In genomic region chr21:25371831-25372434, GRCh38 we compare ENCODE assay signal across 23 cellular contexts.
DNase-seq lines count a peak whose midpoint lies in the region; ATAC-seq and TF ChIP-seq lines count a peak whose summit lies in the region.
"Had no signal": no experiment of that assay in that cellular context is flagged by ENCODE, and none has a peak within 500 bp of the region (broad histone marks: within the 10 kb centered on the region; RNA-seq: fewer than 3 reads in every experiment).

No MANE protein-coding gene starts in this region.

- peaks cover 13% of the 10 kb centered on the region for H3K4me1 ChIP-seq in iPS-15b (ENCODE audit: control insufficient read depth, insufficient read depth, low read length)
- H3K4me1 ChIP-seq: breast epithelium, left ventricle myocardium inferior, uterus had no signal

- DNase-seq in NCI-H748 (lab: John Stamatoyannopoulos, UW; ENCODE audit: unreplicated experiment): peak; percentile 59
- no peak for DNase-seq in NCI-H748 treated with DMSO at 0.1 percent for 48 hours (lab: John Stamatoyannopoulos, UW)
- DNase-seq in putamen (ENCODE audit: low spot score): no peak
- DNase-seq in germinal center (ENCODE audit: low spot score): no peak
- DNase-seq in retina: no peak
- DNase-seq: 8988T; activated CD4-positive, alpha-beta T cell treated with anti-CD3 and anti-CD28 coated beads, Interleukin-2, amount 50 U/mL, for 4 hours; activated naive CD4-positive, alpha-beta T cell treated with anti-CD3 and anti-CD28 coated beads for 36 hours; amniotic stem cell; DMS53; GDM1; left ventricle myocardium inferior; NCI-H1092; NCI-H1930; NCI-H524 treated with DMSO at 0.1 percent for 48 hours; SIG-M5; uterus had no signal

- no peak overlapping the region for H3K9ac ChIP-seq in iPS-15b (ENCODE audit: low read depth, low read length)

- no peaks in the 10 kb centered on the region for H3K36me3 ChIP-seq in iPS-15b (ENCODE audit: control insufficient read depth, insufficient read depth, low read length)
- H3K36me3 ChIP-seq: breast epithelium, left ventricle myocardium inferior, uterus had no signal

- H3K27me3 ChIP-seq in iPS-15b (ENCODE audit: control insufficient read depth, insufficient read depth, low read length): no peaks in the 10 kb centered on the region
- H3K27me3 ChIP-seq: breast epithelium, hepatocyte, uterus had no signal

- no peak for ATAC-seq in SK-N-SH treated with all-trans-retinoic acid at 6 μM for 48 hours
- ATAC-seq in GM19452 (IDR thresholded peaks at IDR 0.05; ENCODE audit: unreplicated experiment): no peak
- ATAC-seq: Panc1 had no signal

- H3K9me3 ChIP-seq in iPS-15b (ENCODE audit: control insufficient read depth, insufficient read depth, low read length): no peaks in the 10 kb centered on the region
- H3K9me3 ChIP-seq: breast epithelium, left ventricle myocardium inferior, uterus had no signal

- H3K4me3 ChIP-seq in iPS-15b (ENCODE audit: low read depth, low read length): peak overlapping the region; percentile 33
- H3K4me3 ChIP-seq: breast epithelium, hepatocyte, left ventricle myocardium inferior, uterus had no signal

TF ChIP-seq in SK-N-SH treated with all-trans-retinoic acid at 6 μM for 48 hours, 23 proteins besides CTCF, POLR2A, EP300 and RAD21:
- peak; percentile 43; the same call in 1 of the 2 replicates for TF ChIP-seq ISL1 (CRISPR knock-in tag; IDR thresholded peaks at IDR 0.05)
- no peak for TF ChIP-seq ZFP30 (CRISPR knock-in tag; IDR thresholded peaks at IDR 0.05)
- TF ChIP-seq CREB5 (CRISPR knock-in tag; IDR thresholded peaks at IDR 0.05; ENCODE audit: low read depth): 0 out of 2 replicates have a peak, but pooled peaks have one; percentile 25
